ENCODE assay signal across 21 cellular contexts in the genomic region with DNA sequence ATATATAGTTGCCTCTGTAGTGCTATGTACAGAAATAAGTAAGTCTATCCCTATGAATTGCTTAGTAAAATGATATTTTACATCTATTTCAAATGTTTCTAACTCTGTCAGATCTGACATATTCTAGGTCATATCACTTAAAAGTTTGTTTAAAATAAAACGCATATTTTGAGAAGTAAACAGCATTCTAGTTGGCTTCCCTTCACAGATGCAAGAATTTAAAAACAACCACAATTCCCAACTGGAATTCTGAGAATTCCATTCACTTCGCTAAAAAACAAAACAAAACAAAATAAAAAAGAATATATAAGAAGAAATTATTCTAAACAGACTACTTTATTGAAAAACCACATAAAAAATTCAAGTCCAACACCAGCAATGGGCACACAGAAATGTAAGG.
"Had no signal": no experiment of that assay in that cellular context is flagged by ENCODE, and none has a peak within 500 bp of the region (broad histone marks: within the 10 kb centered on the region; RNA-seq: fewer than 3 reads in every experiment).

No MANE protein-coding gene starts in this region.

- H3K36me3 ChIP-seq: ascending aorta, gastrocnemius medialis, left lung, upper lobe of left lung, WERI-Rb-1 had no signal

- H3K36me3 Mint-ChIP-seq: activated naive CD4-positive, alpha-beta T cell treated with anti-CD3 and anti-CD28 coated beads, Interleukin-2, amount 50 U/mL, for 24 hours had no signal

- H3K9me3 Mint-ChIP-seq: activated CD4-positive, alpha-beta T cell treated with anti-CD3 and anti-CD28 coated beads, Interleukin-2, amount 10 ng/mL, durations not matched to agents 7 days and 5 days; activated naive CD4-positive, alpha-beta T cell treated with anti-CD3 and anti-CD28 coated beads, Interleukin-2, amount 50 U/mL, for 24 hours; activated T-helper 1 cell treated with anti-CD3 and anti-CD28 coated beads, Interleukin-12 subunit alpha, Interleukin-12 subunit beta, Interleukin-2, Interleukin-4 antibody, amounts not matched to agents 30 ng/mL and 10 ng/mL and 1 ng/mL, durations not matched to agents 14 hours and 24 hours and 36 hours; naive thymus-derived CD4-positive, alpha-beta T cell; neural crest cell had no signal

- H3K27ac Mint-ChIP-seq: activated CD4-positive, alpha-beta T cell treated with anti-CD3 and anti-CD28 coated beads, Interleukin-2, amount 10 ng/mL, durations not matched to agents 7 days and 5 days; activated CD8-positive, alpha-beta T cell treated with anti-CD3 and anti-CD28 coated beads, Interleukin-2, amount 10 ng/mL, durations not matched to agents 7 days and 5 days; activated naive CD4-positive, alpha-beta T cell treated with anti-CD3 and anti-CD28 coated beads, Interleukin-2, amount 50 U/mL, for 24 hours; activated T-helper 1 cell treated with anti-CD3 and anti-CD28 coated beads, Interleukin-12 subunit alpha, Interleukin-12 subunit beta, Interleukin-2, Interleukin-4 antibody, amounts not matched to agents 30 ng/mL and 10 ng/mL and 1 ng/mL, durations not matched to agents 14 hours and 24 hours and 36 hours; naive thymus-derived CD4-positive, alpha-beta T cell had no signal

- H3K9me3 ChIP-seq: ascending aorta, gastrocnemius medialis, left lung, upper lobe of left lung had no signal

- H3K4me3 ChIP-seq: ascending aorta, gastrocnemius medialis, left lung, lung, upper lobe of left lung had no signal

- ATAC-seq: activated CD8-positive, alpha-beta T cell treated with anti-CD3 and anti-CD28 coated beads, Interleukin-2, amount 10 ng/mL, durations not matched to agents 7 days and 5 days; gastrocnemius medialis; left lung; naive thymus-derived CD4-positive, alpha-beta T cell had no signal

- H3K27ac ChIP-seq: ascending aorta, left lung, upper lobe of left lung, WERI-Rb-1 had no signal

- H3K27me3 Mint-ChIP-seq: activated naive CD4-positive, alpha-beta T cell treated with anti-CD3 and anti-CD28 coated beads, Interleukin-2, amount 50 U/mL, for 24 hours had no signal

- H3K4me1 Mint-ChIP-seq: neural crest cell had no signal

- H3K27me3 ChIP-seq: ascending aorta, gastrocnemius medialis, left lung, upper lobe of left lung had no signal

- FAIRE-seq: bronchial epithelial cell had no signal

- H3K4me3 Mint-ChIP-seq: activated CD4-positive, alpha-beta T cell treated with anti-CD3 and anti-CD28 coated beads, Interleukin-2, amount 10 ng/mL, durations not matched to agents 7 days and 5 days; activated CD8-positive, alpha-beta T cell treated with anti-CD3 and anti-CD28 coated beads, Interleukin-2, amount 10 ng/mL, durations not matched to agents 7 days and 5 days; activated naive CD4-positive, alpha-beta T cell treated with anti-CD3 and anti-CD28 coated beads, Interleukin-2, amount 50 U/mL, for 24 hours; activated T-helper 1 cell treated with anti-CD3 and anti-CD28 coated beads, Interleukin-12 subunit alpha, Interleukin-12 subunit beta, Interleukin-2, Interleukin-4 antibody, amounts not matched to agents 30 ng/mL and 10 ng/mL and 1 ng/mL, durations not matched to agents 14 hours and 24 hours and 36 hours; naive thymus-derived CD4-positive, alpha-beta T cell; neural crest cell had no signal

- DNase-seq: activated CD4-positive, alpha-beta T cell treated with anti-CD3 and anti-CD28 coated beads, Interleukin-2, amount 10 ng/mL, durations not matched to agents 7 days and 5 days; activated CD4-positive, CD25-positive, alpha-beta regulatory T cell treated with anti-CD3 and anti-CD28 coated beads, Interleukin-2, amount 50 U/mL, for 72 hours; activated CD8-positive, alpha-beta T cell treated with anti-CD3 and anti-CD28 coated beads, Interleukin-2, amount 10 ng/mL, durations not matched to agents 7 days and 5 days; activated gamma-delta T cell treated with Interleukin-2 at 50 U/mL for 16 hours; cortex of kidney; gastrocnemius medialis; hippocampal formation; kidney glomerular epithelial cell; left lung; naive thymus-derived CD4-positive, alpha-beta T cell; occipital lobe; stimulated activated CD4-positive, alpha-beta T cell treated with anti-CD3 and anti-CD28 coated beads, Interleukin-4, amount 100 ng/mL, for 24 hours; stimulated activated naive CD4-positive, alpha-beta T cell treated with Interleukin-2 at 50 U/mL for 16 hours; upper lobe of left lung; WERI-Rb-1 had no signal
